ENCODE assay signal across 18 cellular contexts in the genomic region with DNA sequence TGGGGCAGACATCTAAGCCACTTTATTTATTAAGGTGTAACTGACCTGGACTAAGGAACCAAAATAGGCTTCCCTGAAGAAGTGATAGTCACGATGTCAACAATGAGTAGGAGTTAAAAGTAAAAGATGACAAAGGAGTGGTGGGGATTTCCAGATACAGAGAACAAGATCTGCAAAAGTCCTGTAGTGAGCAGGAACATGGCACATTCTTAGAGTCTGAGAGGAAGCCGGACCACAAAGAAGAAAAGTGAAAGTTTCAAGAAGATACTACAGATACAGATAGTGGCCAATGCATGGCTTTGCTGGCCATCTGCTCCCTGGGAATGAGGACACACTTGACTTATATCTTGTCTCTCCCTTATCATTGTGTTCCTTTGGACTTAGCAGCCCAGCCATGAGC.
A peak's percentile ranks its signal among the peaks of the same experiment; 100 is the strongest.
DNase-seq lines count a peak whose midpoint lies in the region; ATAC-seq, FAIRE-seq and TF ChIP-seq lines count a peak whose summit lies in the region.
"Had no signal": no experiment of that assay in that cellular context is flagged by ENCODE, and none has a peak within 500 bp of the region (broad histone marks: within the 10 kb centered on the region; RNA-seq: fewer than 3 reads in every experiment).

No MANE protein-coding gene starts in this region.

- DNase-seq in GM12878 (ENCODE audit: low read depth, low spot score): peak; percentile 26
- DNase-seq in islet precursor cell: no peak
- no peak for DNase-seq in T-cell
- no peak for DNase-seq in spleen
- DNase-seq in endothelial cell (ENCODE audit: low spot score): no peak
- DNase-seq: activated naive CD4-positive, alpha-beta T cell treated with Interleukin-2 at 50 U/mL for 16 hours; DMS53; effector memory CD4-positive, alpha-beta T cell; foreskin fibroblast; stomach had no signal

- in situ Hi-C loops in GM12878 (cut with MboI): no loop called here

- H3K27ac Mint-ChIP-seq in T-cell: no peak overlapping the region
- H3K27ac Mint-ChIP-seq in endothelial cell (ENCODE audit: unreplicated experiment): no peak overlapping the region
- H3K27ac Mint-ChIP-seq: memory B cell had no signal

- no peak for TF ChIP-seq RAD21 in GM12878 (IDR thresholded peaks at IDR 0.05; ENCODE audit: insufficient read depth, low read depth, low read length)

- H3K4me3 Mint-ChIP-seq in T-cell: no peak overlapping the region
- H3K4me3 Mint-ChIP-seq in endothelial cell (ENCODE audit: unreplicated experiment): no peak overlapping the region
- H3K4me3 Mint-ChIP-seq: memory B cell had no signal

- ATAC-seq in GM18508 (IDR thresholded peaks at IDR 0.05; ENCODE audit: insufficient read depth, unreplicated experiment) (peak; percentile 91), GM21526 (IDR thresholded peaks at IDR 0.05; ENCODE audit: low FRiP score, unreplicated experiment) (peak; percentile 84), HG03060 (IDR thresholded peaks at IDR 0.05; ENCODE audit: low read depth, unreplicated experiment) (peak; percentile 74), GM12878 (peak; percentile 90), T-cell (replicated peaks in 1 of 4) (no peak)
- ATAC-seq: HepG2 had no signal

- H3K9ac ChIP-seq in GM12878 (ENCODE audit: control insufficient read depth, insufficient read depth, low read length): no peak overlapping the region

- TF ChIP-seq CTCF in GM12878 (IDR thresholded peaks at IDR 0.05 in 2 of 3, conservative IDR thresholded peaks at IDR 0.05 in 1 of 3; ENCODE audit: control insufficient read depth in 2 of 3, extremely low read depth in 1 of 3, insufficient read depth in 1 of 3, low read depth in 3 of 3, low read length in 3 of 3): no peak
- no peak for TF ChIP-seq CTCF in spleen (IDR thresholded peaks at IDR 0.05 in 8 of 11, conservative IDR thresholded peaks at IDR 0.05 in 3 of 11)
- no peak for TF ChIP-seq CTCF in endothelial cell (IDR thresholded peaks at IDR 0.05; ENCODE audit: unreplicated experiment)

- H3K4me3 ChIP-seq in GM12878 (no peak overlapping the region), spleen (no peak overlapping the region)
- H3K4me3 ChIP-seq: SK-N-MC, stomach had no signal

- H3K36me3 Mint-ChIP-seq in T-cell (no peaks in the 10 kb centered on the region), endothelial cell (ENCODE audit: low read depth, unreplicated experiment) (no peaks in the 10 kb centered on the region)

- FAIRE-seq in GM12878 (lab: Jason Lieb, UNC): no peak
- FAIRE-seq: bronchial epithelial cell, HepG2 had no signal

- H3K4me1 Mint-ChIP-seq in T-cell (no peaks in the 10 kb centered on the region), endothelial cell (ENCODE audit: unreplicated experiment) (peaks cover 10% of the 10 kb centered on the region)

- TF ChIP-seq EP300 in GM12878 (IDR thresholded peaks at IDR 0.05; ENCODE audit: borderline replicate concordance in 1 of 2, control insufficient read depth in 1 of 2, low read depth in 2 of 2, low read length in 2 of 2): no peak

- H3K36me3 ChIP-seq in GM12878 (ENCODE audit: control insufficient read depth in 2 of 2, insufficient read depth in 2 of 2, low read length in 1 of 2) (no peaks in the 10 kb centered on the region), spleen (no peaks in the 10 kb centered on the region)
- H3K36me3 ChIP-seq: neutrophil, stomach had no signal

- H3K4me1 ChIP-seq in GM12878 (ENCODE audit: control insufficient read depth, insufficient read depth, low read length) (no peaks in the 10 kb centered on the region; the same call in 1 of the 2 replicates), spleen (no peaks in the 10 kb centered on the region)
- H3K4me1 ChIP-seq: stomach had no signal

- no peaks in the 10 kb centered on the region for H4K20me1 ChIP-seq in GM12878 (ENCODE audit: control insufficient read depth, insufficient read depth)

- H3K27ac ChIP-seq in GM12878 (ENCODE audit: control insufficient read depth, insufficient read depth) (no peak overlapping the region), spleen (no peak overlapping the region)
- H3K27ac ChIP-seq: neutrophil, SK-N-MC, stomach had no signal

- SMC1A ChIA-PET in GM12878 (lab: Charles Lee; ENCODE audit: uncharacterized antibody, unreplicated experiment): interaction anchor here (1.2 kb wide), 1 partner anchor 13 kb away, joined by 4 read pairs; no protein-coding TSS in a partner anchor

- H3K4me2 ChIP-seq in GM12878 (ENCODE audit: control insufficient read depth, insufficient read depth): no peak overlapping the region

- RAD21 ChIA-PET in GM12878 (lab: Charles Lee; ENCODE audit: unreplicated experiment): no interaction called here

- POLR2A ChIA-PET in GM12878 (lab: Charles Lee): no interaction called here
- POLR2A ChIA-PET in T-cell (lab: Charles Lee): no interaction called here

- no peaks in the 10 kb centered on the region for H3K27me3 ChIP-seq in GM12878 (replicated peaks in 1 of 2; ENCODE audit: control insufficient read depth in 2 of 2, insufficient read depth in 2 of 2, low read length in 1 of 2)
- peaks cover 0 to 10% (median 0%) of the 10 kb centered on the region in 7 donors for H3K27me3 ChIP-seq in spleen (replicated peaks in 1 of 7)
- H3K27me3 ChIP-seq: neutrophil, stomach had no signal

- H3K9me3 Mint-ChIP-seq in T-cell (no peaks in the 10 kb centered on the region), endothelial cell (ENCODE audit: unreplicated experiment) (no peaks in the 10 kb centered on the region)
- H3K9me3 Mint-ChIP-seq: memory B cell had no signal

- intact Hi-C loops in GM12878 (cut with micrococcal nuclease; ENCODE audit: unreplicated experiment): no loop called here
- intact Hi-C loops in spleen (cut with DNase I; ENCODE audit: low total_unique reads): no loop called here

- WGBS in GM12878 (ENCODE audit: insufficient coverage, insufficient replicate concordance, low lambda C conversion rate, missing lambda C conversion rate): 3% methylated on average over 2 of the region's 2 CpGs
- WGBS in spleen, 5 donors: 65 to 83% (median 76%) methylated on average over 2 of the region's 2 CpGs

- CTCF ChIA-PET in GM12878 (lab: Yijun Ruan, JAX): no interaction called here
- CTCF ChIA-PET in T-cell (lab: Charles Lee): no interaction called here

- BruUV-seq in GM12878 (replicated peaks; lab: Mats Ljungman, UMichigan): no TSS peak

- no peak for TF ChIP-seq POLR2A in GM12878 (IDR thresholded peaks at IDR 0.05; ENCODE audit: low read depth, low read length)
- TF ChIP-seq POLR2A in spleen (IDR thresholded peaks at IDR 0.05): no peak

- H3K27me3 Mint-ChIP-seq in T-cell (peaks cover 6 to 19% of the 10 kb centered on the region in 2 donors), endothelial cell (ENCODE audit: unreplicated experiment) (no peaks in the 10 kb centered on the region)

- no peaks in the 10 kb centered on the region for H3K79me2 ChIP-seq in GM12878 (ENCODE audit: control insufficient read depth, insufficient read depth, low read length)

- H3K9me3 ChIP-seq in GM12878 (replicated peaks; ENCODE audit: control insufficient read depth, insufficient read depth, low read length): no peaks in the 10 kb centered on the region
- no peaks in the 10 kb centered on the region for H3K9me3 ChIP-seq in spleen
- H3K9me3 ChIP-seq: neutrophil, stomach had no signal

- H2AFZ ChIP-seq in GM12878 (ENCODE audit: control insufficient read depth, low read depth, low read length): no peak overlapping the region

TF ChIP-seq in GM12878, 131 proteins besides CTCF, POLR2A, EP300 and RAD21 (continues in another document):
- TF ChIP-seq MEF2B (IDR thresholded peaks at IDR 0.05; ENCODE audit: partially characterized antibody, poor library complexity, severe bottlenecking): no peak
- TF ChIP-seq, protein P1, sequence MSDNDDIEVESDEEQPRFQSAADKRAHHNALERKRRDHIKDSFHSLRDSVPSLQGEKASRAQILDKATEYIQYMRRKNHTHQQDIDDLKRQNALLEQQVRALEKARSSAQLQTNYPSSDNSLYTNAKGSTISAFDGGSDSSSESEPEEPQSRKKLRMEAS (IDR thresholded peaks at IDR 0.05; ENCODE audit: low read depth, low read length): no peak
- no peak for TF ChIP-seq EED (IDR thresholded peaks at IDR 0.05; ENCODE audit: low read depth)
- 0 out of 2 replicates have a peak, but pooled peaks have one; percentile 14 for TF ChIP-seq MEF2A (IDR thresholded peaks at IDR 0.05; ENCODE audit: insufficient read depth, low read depth, low read length)
- TF ChIP-seq, protein P2, sequence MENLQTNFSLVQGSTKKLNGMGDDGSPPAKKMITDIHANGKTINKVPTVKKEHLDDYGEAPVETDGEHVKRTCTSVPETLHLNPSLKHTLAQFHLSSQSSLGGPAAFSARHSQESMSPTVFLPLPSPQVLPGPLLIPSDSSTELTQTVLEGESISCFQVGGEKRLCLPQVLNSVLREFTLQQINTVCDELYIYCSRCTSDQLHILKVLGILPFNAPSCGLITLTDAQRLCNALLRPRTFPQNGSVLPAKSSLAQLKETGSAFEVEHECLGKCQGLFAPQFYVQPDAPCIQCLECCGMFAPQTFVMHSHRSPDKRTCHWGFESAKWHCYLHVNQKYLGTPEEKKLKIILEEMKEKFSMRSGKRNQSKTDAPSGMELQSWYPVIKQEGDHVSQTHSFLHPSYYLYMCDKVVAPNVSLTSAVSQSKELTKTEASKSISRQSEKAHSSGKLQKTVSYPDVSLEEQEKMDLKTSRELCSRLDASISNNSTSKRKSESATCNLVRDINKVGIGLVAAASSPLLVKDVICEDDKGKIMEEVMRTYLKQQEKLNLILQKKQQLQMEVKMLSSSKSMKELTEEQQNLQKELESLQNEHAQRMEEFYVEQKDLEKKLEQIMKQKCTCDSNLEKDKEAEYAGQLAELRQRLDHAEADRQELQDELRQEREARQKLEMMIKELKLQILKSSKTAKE (IDR thresholded peaks at IDR 0.05; ENCODE audit: low read depth, poor library complexity, severe bottlenecking): no peak
- TF ChIP-seq CBX3 (IDR thresholded peaks at IDR 0.05; ENCODE audit: borderline replicate concordance, low read depth): no peak
- TF ChIP-seq SREBF1 (IDR thresholded peaks at IDR 0.05; ENCODE audit: low read length): no peak
- TF ChIP-seq IKZF2 (IDR thresholded peaks at IDR 0.05): peak; percentile 20 to 45; a peak in 3 of 4 replicates
- 0 out of 2 replicates have a peak, but pooled peaks have one; percentile 33 for TF ChIP-seq IKZF1 (conservative IDR thresholded peaks at IDR 0.05)
- no peak for TF ChIP-seq HDAC2 (IDR thresholded peaks at IDR 0.05)
- TF ChIP-seq ZZZ3 (IDR thresholded peaks at IDR 0.05; ENCODE audit: control insufficient read depth, insufficient read length, low read depth): no peak
- TF ChIP-seq TCF7 (IDR thresholded peaks at IDR 0.05; ENCODE audit: borderline replicate concordance): no peak
- TF ChIP-seq ETV6 (conservative IDR thresholded peaks at IDR 0.05 in 1 of 2, IDR thresholded peaks at IDR 0.05 in 1 of 2; ENCODE audit: borderline replicate concordance in 1 of 2, low read depth in 1 of 2): no peak
- no peak for TF ChIP-seq SMC3 (IDR thresholded peaks at IDR 0.05; ENCODE audit: borderline replicate concordance, low read length)
- TF ChIP-seq SREBF2 (IDR thresholded peaks at IDR 0.05; ENCODE audit: low read length): no peak
- TF ChIP-seq CEBPB (IDR thresholded peaks at IDR 0.05; ENCODE audit: borderline replicate concordance in 1 of 2, low read depth in 2 of 2, low read length in 2 of 2): no peak
- no peak for TF ChIP-seq CBX5 (IDR thresholded peaks at IDR 0.05; ENCODE audit: low read depth)

Comparison
In these comparisons a context has a peak if more than half of its experiments do, and no peak if none do; other contexts are left out.
1. ATAC-seq: peak in GM18508 (single experiment), GM21526 (single experiment), HG03060 (single experiment) and GM12878 (single experiment); none in T-cell (0 of 4).